ENCODE assay signal across 29 cellular contexts in the genomic region with DNA sequence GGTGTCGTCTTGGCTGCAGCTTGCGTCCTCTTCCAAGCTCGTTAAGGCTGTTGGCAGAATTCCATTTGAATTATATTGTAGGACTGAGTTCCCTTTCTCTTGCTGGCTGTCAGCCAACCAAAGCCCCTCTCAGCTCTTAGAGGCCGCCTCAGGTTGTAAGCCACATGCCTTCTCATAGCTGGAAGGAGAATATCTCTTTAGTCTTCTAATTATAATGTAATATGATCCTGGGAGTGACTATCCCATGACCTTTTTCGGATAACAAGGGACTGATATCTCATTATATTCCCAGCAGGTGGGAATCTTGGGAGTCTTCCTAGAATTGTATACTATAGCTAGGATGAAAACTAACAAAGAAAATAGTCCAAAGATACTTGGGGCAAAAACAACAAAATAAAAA. TPM values are rescaled to one million over a fixed set of nuclear protein-coding genes. Genes with fewer than 3 reads are reported as not detected.
DNase-seq lines count a peak whose midpoint lies in the region; ATAC-seq lines count a peak whose summit lies in the region.
"Had no signal": no experiment of that assay in that cellular context is flagged by ENCODE, and none has a peak within 500 bp of the region (broad histone marks: within the 10 kb centered on the region; RNA-seq: fewer than 3 reads in every experiment).

No MANE protein-coding gene starts in this region.

- H4K8ac ChIP-seq in mesendoderm (ENCODE audit: low read depth, low read length): no peak overlapping the region

- no peaks in the 10 kb centered on the region for H3K79me2 ChIP-seq in mesendoderm (ENCODE audit: control insufficient read depth, insufficient read depth, low read length)

- H3K4me1 ChIP-seq in mesendoderm (ENCODE audit: control insufficient read depth, low read depth, low read length): peaks cover 5% of the 10 kb centered on the region
- H3K4me1 ChIP-seq: heart left ventricle had no signal

- H3K36me3 Mint-ChIP-seq in activated naive CD4-positive, alpha-beta T cell treated with anti-CD3 and anti-CD28 coated beads, Interleukin-2, amount 50 U/mL, for 72 hours: peaks cover 0 to 3% of the 10 kb centered on the region in 2 donors

- H3K4me3 ChIP-seq in mesendoderm (ENCODE audit: low read length): no peak overlapping the region
- H3K4me3 ChIP-seq: heart left ventricle, ovary, SJCRH30, tibial artery had no signal

- no peak overlapping the region for H3K18ac ChIP-seq in mesendoderm (ENCODE audit: low read length)

- no peak overlapping the region for H2BK120ac ChIP-seq in mesendoderm (ENCODE audit: low read depth, low read length)

- H3K9me3 Mint-ChIP-seq in activated naive CD4-positive, alpha-beta T cell treated with anti-CD3 and anti-CD28 coated beads, Interleukin-2, amount 50 U/mL, for 72 hours: no peaks in the 10 kb centered on the region
- H3K9me3 Mint-ChIP-seq: CD8-positive, alpha-beta memory T cell; nephron; stimulated activated naive CD8-positive, alpha-beta T cell treated with anti-CD3 and anti-CD28 coated beads, Interleukin-15, amount 100 ng/mL, for 72 hours; T-helper 1 cell treated with Interleukin-12 subunit alpha and Interleukin-12 subunit beta and Interleukin-4 antibody, amounts not matched to agents 30 μg/mL and 1 μg/mL, for 36 hours had no signal

- H3K4me2 ChIP-seq in mesendoderm (ENCODE audit: low read length): no peak overlapping the region
- H3K4me2 ChIP-seq: KMS-11 had no signal

- no peak for ATAC-seq in activated naive CD4-positive, alpha-beta T cell treated with anti-CD3 and anti-CD28 coated beads, Interleukin-2, amount 50 U/mL, for 72 hours
- ATAC-seq: HCT116; heart left ventricle; left colon; right cardiac atrium; stimulated activated naive CD8-positive, alpha-beta T cell treated with anti-CD3 and anti-CD28 coated beads, Interleukin-15, amount 100 ng/mL, for 72 hours had no signal

- H2BK5ac ChIP-seq in mesendoderm (ENCODE audit: low read length): no peak overlapping the region

- no peak overlapping the region for H3K27ac ChIP-seq in mesendoderm (ENCODE audit: low read depth, low read length)
- H3K27ac ChIP-seq: 22Rv1, epithelial cell of prostate, heart left ventricle, KMS-11, ovary, SJCRH30, tibial artery had no signal

- H4K5ac ChIP-seq in mesendoderm (ENCODE audit: low read length): no peak overlapping the region

- H2BK15ac ChIP-seq in mesendoderm (replicated peaks; ENCODE audit: low read depth): no peak overlapping the region

- no peak overlapping the region for H3K56ac ChIP-seq in mesendoderm (ENCODE audit: low read length)

- H3K27me3 ChIP-seq in mesendoderm (ENCODE audit: insufficient read depth, low read length, poor library complexity): no peaks in the 10 kb centered on the region
- H3K27me3 ChIP-seq: ovary, SJCRH30 had no signal

- H2AK5ac ChIP-seq in mesendoderm (ENCODE audit: low read length): no peak overlapping the region

- H3K9ac ChIP-seq in mesendoderm (ENCODE audit: low read length): no peak overlapping the region
- H3K9ac ChIP-seq: KMS-11 had no signal

- no peak overlapping the region for H3K23ac ChIP-seq in mesendoderm (ENCODE audit: low read length)

- H3K36me3 ChIP-seq in mesendoderm (ENCODE audit: control insufficient read depth, insufficient read depth, low read length): no peaks in the 10 kb centered on the region
- H3K36me3 ChIP-seq: heart left ventricle, ovary, SJCRH30, tibial artery had no signal

- no CpG with 5 or more reads among the region's 5 CpGs for WGBS in mesendoderm (ENCODE audit: extremely low coverage, insufficient coverage, low lambda C conversion rate)

- no peak overlapping the region for H3K4ac ChIP-seq in mesendoderm (ENCODE audit: low read depth, low read length)

- peak; percentile 29 for DNase-seq in DMS 273 (lab: John Stamatoyannopoulos, UW; ENCODE audit: unreplicated experiment)
- no peak for DNase-seq in DMS 273 treated with DMSO at 0.1 percent for 48 hours (lab: John Stamatoyannopoulos, UW)
- DNase-seq in NCI-H2107 (lab: John Stamatoyannopoulos, UW): peak; percentile 8
- peak; percentile 84 to 91 for DNase-seq in NCI-H526 (lab: John Stamatoyannopoulos, UW)
- peak; percentile 46 for DNase-seq in mesendoderm
- DNase-seq in activated naive CD4-positive, alpha-beta T cell treated with anti-CD3 and anti-CD28 coated beads, Interleukin-2, amount 50 U/mL, for 72 hours (ENCODE audit: low spot score in 2 of 2): no peak
- DNase-seq in activated CD4-positive, alpha-beta T cell treated with anti-CD3 and anti-CD28 coated beads for 1 hour: no peak
- no peak for DNase-seq in ACHN
- DNase-seq: activated CD4-positive, alpha-beta T cell treated with anti-CD3 and anti-CD28 coated beads for 48 hours; activated naive CD4-positive, alpha-beta T cell treated with anti-CD3 and anti-CD28 coated beads, Interleukin-2, amount 50 U/mL, for 16 hours; AML-193; anterior cingulate cortex; CD8-positive, alpha-beta memory T cell; central memory CD4-positive, alpha-beta T cell; heart left ventricle; left colon; MV-4-11; ovary; right cardiac atrium; stimulated activated CD4-positive, alpha-beta T cell treated with anti-CD3 and anti-CD28 coated beads, Interleukin-12 subunit alpha, Interleukin-12 subunit beta, amount 100 ng/mL, for 4 hours; stimulated activated naive CD8-positive, alpha-beta T cell treated with anti-CD3 and anti-CD28 coated beads, Interleukin-15, amount 100 ng/mL, for 72 hours; tibial artery had no signal

- H3K27ac Mint-ChIP-seq in activated naive CD4-positive, alpha-beta T cell treated with anti-CD3 and anti-CD28 coated beads, Interleukin-2, amount 50 U/mL, for 72 hours: no peak overlapping the region
- H3K27ac Mint-ChIP-seq: CD8-positive, alpha-beta memory T cell; stimulated activated naive CD8-positive, alpha-beta T cell treated with anti-CD3 and anti-CD28 coated beads, Interleukin-15, amount 100 ng/mL, for 72 hours; T-helper 1 cell treated with Interleukin-12 subunit alpha and Interleukin-12 subunit beta and Interleukin-4 antibody, amounts not matched to agents 30 μg/mL and 1 μg/mL, for 36 hours had no signal

- H3K79me1 ChIP-seq in mesendoderm (ENCODE audit: low read length): no peaks in the 10 kb centered on the region

- in situ Hi-C loops in ACHN (cut with HindIII; ENCODE audit: low pct_ligation_motif_present, low pct_unique_long_range_greater_than_20kb, low sequenced_read_pairs): no loop called here

RNA-seq across cellular contexts. Expression of gene SCG5, which starts 4.8 kb away (rescaled TPM):
- polyA plus RNA-seq in mesendoderm (2013, experiment 1 of 2): 3.4 TPM
- polyA plus RNA-seq in mesendoderm (2013, experiment 2 of 2): 3.7 TPM
- 1 to 10 TPM; 2.0 to 3.7 TPM for total RNA-seq in activated naive CD4-positive, alpha-beta T cell treated with anti-CD3 and anti-CD28 coated beads, Interleukin-2, amount 50 U/mL, for 72 hours
- polyA plus RNA-seq: CD8-positive, alpha-beta memory T cell had no signal

RNA-seq across cellular contexts. Expression of gene ARHGAP11A, which starts 31.0 kb away (rescaled TPM):
- polyA plus RNA-seq in mesendoderm (2013, experiment 1 of 2): 43.3 TPM
- 42.7 TPM for polyA plus RNA-seq in mesendoderm (2013, experiment 2 of 2)
- 100 to 1,000 TPM; 133 to 148 TPM for total RNA-seq in activated naive CD4-positive, alpha-beta T cell treated with anti-CD3 and anti-CD28 coated beads, Interleukin-2, amount 50 U/mL, for 72 hours

RNA-seq across cellular contexts. Expression of gene GOLGA8N, which starts 53.0 kb away (rescaled TPM):
- 0.25 TPM for polyA plus RNA-seq in mesendoderm (2013, experiment 1 of 2)
- polyA plus RNA-seq in mesendoderm (2013, experiment 2 of 2): 0.20 TPM
- 10 to 100 TPM in 1 of 2 donors, 1 to 10 TPM in 1; 8.6 to 10.0 TPM for total RNA-seq in activated naive CD4-positive, alpha-beta T cell treated with anti-CD3 and anti-CD28 coated beads, Interleukin-2, amount 50 U/mL, for 72 hours

Comparison
In these comparisons a context has a peak if more than half of its experiments do, and no peak if none do; other contexts are left out.
1. DNase-seq: peak in DMS 273 (single experiment), NCI-H2107 (single experiment), NCI-H526 (2 of 2) and mesendoderm (single experiment); none in DMS 273 treated with DMSO at 0.1 percent for 48 hours (single experiment), activated naive CD4-positive, alpha-beta T cell treated with anti-CD3 and anti-CD28 coated beads, Interleukin-2, amount 50 U/mL, for 72 hours (0 of 2), activated CD4-positive, alpha-beta T cell treated with anti-CD3 and anti-CD28 coated beads for 1 hour (single experiment) and ACHN (single experiment).